8 cellular contexts compared by ENCODE assay signal in genomic region chrX:49041683-49042529, GRCh38. TPM values are rescaled to one million over a fixed set of nuclear protein-coding genes. Genes with fewer than 3 reads are reported as not detected.
A peak's percentile ranks its signal among the peaks of the same experiment; 100 is the strongest.
DNase-seq lines count a peak whose midpoint lies in the region; ATAC-seq and TF ChIP-seq lines count a peak whose summit lies in the region.

No MANE protein-coding gene starts in this region.

- H3K4me3 ChIP-seq in iPS DF 6.9 (ENCODE audit: low read length) (peak overlapping the region; percentile 80; the same call in 1 of the 2 replicates), spleen (peak overlapping the region; percentile 41 to 83 (median 54))

- no peaks in the 10 kb centered on the region for H3K27me3 ChIP-seq in iPS DF 6.9 (ENCODE audit: control insufficient read depth, insufficient read depth, low read length)
- no peaks in the 10 kb centered on the region for H3K27me3 ChIP-seq in spleen (replicated peaks in 1 of 7)

- H3K36me3 ChIP-seq in iPS DF 6.9 (ENCODE audit: control insufficient read depth, insufficient read depth, low read length) (peaks cover 15% of the 10 kb centered on the region), spleen (peaks cover 0 to 28% (median 21%) of the 10 kb centered on the region in 6 donors)

- TF ChIP-seq CTCF in spleen (IDR thresholded peaks at IDR 0.05 in 8 of 11, conservative IDR thresholded peaks at IDR 0.05 in 3 of 11) = no peak

- POLR2A ChIA-PET in activated naive CD8-positive, alpha-beta T cell treated with anti-CD3 and anti-CD28 coated beads, Interleukin-2, amount 10 ng/mL, durations not matched to agents 7 days and 5 days (lab: Charles Lee) = interaction anchor here (1.0 to 4.7 kb wide), 7 partner anchors 11 to 105 kb away, joined by 3 to 19 read pairs (median 5); partner anchors contain the start of genes GRIPAP1, KCND1 and OTUD5

- H3K36me3 Mint-ChIP-seq in activated naive CD8-positive, alpha-beta T cell treated with anti-CD3 and anti-CD28 coated beads, Interleukin-2, amount 10 ng/mL, durations not matched to agents 7 days and 5 days = peaks cover 15% of the 10 kb centered on the region

- H3K27ac ChIP-seq in iPS DF 6.9 (ENCODE audit: low read length) (no peak overlapping the region), spleen (peak overlapping the region; percentile 81 to 99 (median 96))

- H3K27me3 Mint-ChIP-seq in activated naive CD8-positive, alpha-beta T cell treated with anti-CD3 and anti-CD28 coated beads, Interleukin-2, amount 10 ng/mL, durations not matched to agents 7 days and 5 days = no peaks in the 10 kb centered on the region

- DNase-seq in COLO668 (lab: John Stamatoyannopoulos, UW; ENCODE audit: unreplicated experiment) (peak; percentile 5), Kasumi-1 (lab: John Stamatoyannopoulos, UW) (peak; percentile 12 to 14), iPS DF 6.9 (ENCODE audit: low read depth, low spot score) (no peak), spleen (no peak), HUDEP-2 (lab: John Stamatoyannopoulos, UW; ENCODE audit: unreplicated experiment in 76 of 76) (no peak)
- no peak for DNase-seq in activated naive CD8-positive, alpha-beta T cell treated with anti-CD3 and anti-CD28 coated beads, Interleukin-2, amount 10 ng/mL, durations not matched to agents 7 days and 5 days

- peaks cover 26% of the 10 kb centered on the region for H3K4me1 Mint-ChIP-seq in activated naive CD8-positive, alpha-beta T cell treated with anti-CD3 and anti-CD28 coated beads, Interleukin-2, amount 10 ng/mL, durations not matched to agents 7 days and 5 days

- H3K4me3 Mint-ChIP-seq in activated naive CD8-positive, alpha-beta T cell treated with anti-CD3 and anti-CD28 coated beads, Interleukin-2, amount 10 ng/mL, durations not matched to agents 7 days and 5 days = peak overlapping the region; percentile 91

- no peaks in the 10 kb centered on the region for H3K9me3 Mint-ChIP-seq in activated naive CD8-positive, alpha-beta T cell treated with anti-CD3 and anti-CD28 coated beads, Interleukin-2, amount 10 ng/mL, durations not matched to agents 7 days and 5 days

- no peak for ATAC-seq in activated naive CD8-positive, alpha-beta T cell treated with anti-CD3 and anti-CD28 coated beads, Interleukin-2, amount 10 ng/mL, durations not matched to agents 7 days and 5 days (ENCODE audit: low read depth)
- ATAC-seq in HG02970 (IDR thresholded peaks at IDR 0.05; ENCODE audit: low FRiP score, unreplicated experiment) (no peak), HG03439 (IDR thresholded peaks at IDR 0.05; ENCODE audit: unreplicated experiment) (no peak)

- no peak for TF ChIP-seq POLR2A in spleen (IDR thresholded peaks at IDR 0.05)

- H3K27ac Mint-ChIP-seq in activated naive CD8-positive, alpha-beta T cell treated with anti-CD3 and anti-CD28 coated beads, Interleukin-2, amount 10 ng/mL, durations not matched to agents 7 days and 5 days = peak overlapping the region; percentile 91

- intact Hi-C loops in spleen (cut with DNase I; ENCODE audit: low total_unique reads) = no loop called here

- H3K4me1 ChIP-seq in iPS DF 6.9 (ENCODE audit: control insufficient read depth, insufficient read depth, low read length) (peaks cover 3% of the 10 kb centered on the region; the same call in 1 of the 2 replicates), spleen (peaks cover 0 to 48% (median 25%) of the 10 kb centered on the region in 6 donors)

- no CpG with 5 or more reads among the region's 11 CpGs for WGBS in iPS DF 6.9 (ENCODE audit: insufficient coverage, insufficient read length)
- 9 to 36% (median 15%) methylated on average over 10 to 11 of the region's 11 CpGs for WGBS in spleen, 5 donors

- H3K9me3 ChIP-seq in iPS DF 6.9 (ENCODE audit: control insufficient read depth, insufficient read depth, low read length) (no peaks in the 10 kb centered on the region), spleen (no peaks in the 10 kb centered on the region)

RNA-seq across cellular contexts. Expression of gene TFE3, which starts 1.3 kb away (rescaled TPM):
- total RNA-seq in activated naive CD8-positive, alpha-beta T cell treated with anti-CD3 and anti-CD28 coated beads, Interleukin-2, amount 10 ng/mL, durations not matched to agents 7 days and 5 days = 10 to 100 TPM; 26.1 to 29.0 TPM
- 10 to 100 TPM; 47.1 to 79.1 (median 64.9) TPM for total RNA-seq in spleen
- 10 to 100 TPM; 16.0 to 35.8 (median 18.7) TPM for polyA plus RNA-seq in spleen

RNA-seq across cellular contexts. Expression of gene CCDC120, which starts 16.9 kb away (rescaled TPM):
- 1 to 10 TPM; 9.0 to 9.1 TPM for total RNA-seq in activated naive CD8-positive, alpha-beta T cell treated with anti-CD3 and anti-CD28 coated beads, Interleukin-2, amount 10 ng/mL, durations not matched to agents 7 days and 5 days
- total RNA-seq in spleen = 1 to 10 TPM; 4.8 to 8.6 (median 7.1) TPM
- 1 to 10 TPM; 1.1 to 2.5 (median 1.4) TPM for polyA plus RNA-seq in spleen

RNA-seq across cellular contexts. Expression of gene PRAF2, which starts 31.9 kb away (rescaled TPM):
- total RNA-seq in activated naive CD8-positive, alpha-beta T cell treated with anti-CD3 and anti-CD28 coated beads, Interleukin-2, amount 10 ng/mL, durations not matched to agents 7 days and 5 days = 10 to 100 TPM; 23.8 to 23.9 TPM
- 10 to 100 TPM; 15.4 to 23.7 (median 18.9) TPM for total RNA-seq in spleen
- 10 to 100 TPM; 15.9 to 17.9 (median 16.0) TPM for polyA plus RNA-seq in spleen

RNA-seq across cellular contexts. Expression of gene WDR45, which starts 37.8 kb away (rescaled TPM):
- total RNA-seq in activated naive CD8-positive, alpha-beta T cell treated with anti-CD3 and anti-CD28 coated beads, Interleukin-2, amount 10 ng/mL, durations not matched to agents 7 days and 5 days = 10 to 100 TPM; 53.4 to 55.1 TPM
- 100 to 1,000 TPM in 1 of 7 donors, 10 to 100 TPM in 6; 59.3 to 123 (median 64.7) TPM for total RNA-seq in spleen
- 100 to 1,000 TPM in 1 of 3 donors, 10 to 100 TPM in 2; 49.3 to 122 (median 95.4) TPM for polyA plus RNA-seq in spleen

RNA-seq across cellular contexts. Expression of gene GRIPAP1, which starts 39.8 kb away (rescaled TPM):
- 100 to 1,000 TPM; 116 to 123 TPM for total RNA-seq in activated naive CD8-positive, alpha-beta T cell treated with anti-CD3 and anti-CD28 coated beads, Interleukin-2, amount 10 ng/mL, durations not matched to agents 7 days and 5 days
- 10 to 100 TPM; 48.0 to 93.6 (median 72.6) TPM for total RNA-seq in spleen
- polyA plus RNA-seq in spleen = 10 to 100 TPM; 20.0 to 42.2 (median 34.8) TPM

Comparison
In these comparisons a context has a peak if more than half of its experiments do, and no peak if none do; other contexts are left out.
1. DNase-seq: peak in COLO668 (single experiment) and Kasumi-1 (2 of 2); none in activated naive CD8-positive, alpha-beta T cell treated with anti-CD3 and anti-CD28 coated beads, Interleukin-2, amount 10 ng/mL, durations not matched to agents 7 days and 5 days (single experiment), iPS DF 6.9 (single experiment), spleen (single experiment) and HUDEP-2 (0 of 76).